Comparison of ENCODE assay signal across 2 cellular contexts in the genomic region with DNA sequence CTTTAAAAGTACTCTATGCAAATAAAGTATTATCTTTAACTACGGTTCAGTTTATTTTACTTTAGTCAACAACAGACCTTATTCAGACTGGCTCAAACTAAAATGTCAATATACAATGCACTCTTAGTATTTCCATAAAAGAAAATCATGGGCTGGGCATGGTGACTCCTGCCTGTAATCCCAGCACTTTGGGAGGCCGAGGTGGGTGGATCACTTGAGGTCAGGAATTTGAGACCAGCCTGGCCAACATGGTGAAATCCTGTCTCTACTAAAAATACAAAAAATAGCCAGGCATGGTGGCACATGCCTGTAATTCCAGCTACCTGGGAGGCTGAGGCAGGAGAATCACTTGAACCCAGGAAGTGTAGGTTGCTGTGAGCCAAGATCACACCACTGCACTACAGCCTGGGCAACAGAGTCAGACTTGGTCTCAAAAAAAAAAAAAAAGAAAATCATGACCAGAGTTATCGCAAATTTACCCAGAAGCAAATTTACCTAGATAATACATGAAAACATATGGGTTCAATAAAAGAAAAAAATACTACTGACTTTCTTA.
TF ChIP-seq lines count a peak whose summit lies in the region.
"Not testable (repeated sequence)": the region's sequence is repeated elsewhere in the genome, so short reads cannot be mapped to it uniquely, and the experiment has no call there.

No MANE protein-coding gene starts in this region.

TF ChIP-seq in K562, 482 proteins besides CTCF, POLR2A, EP300 and RAD21:
- 0 out of 2 replicates have a peak, but pooled peaks have one; percentile 66 for TF ChIP-seq LARP7 (IDR thresholded peaks at IDR 0.05)
- 0 out of 2 replicates have a peak, but pooled peaks have one; percentile 51 for TF ChIP-seq DMBX1 (CRISPR knock-in tag; IDR thresholded peaks at IDR 0.05; ENCODE audit: borderline replicate concordance)
- 0 out of 2 replicates have a peak, but pooled peaks have one; percentile 11 for TF ChIP-seq DPF2 (IDR thresholded peaks at IDR 0.05)
- 0 out of 2 replicates have a peak, but pooled peaks have one; percentile 11 for TF ChIP-seq SMARCA4 (IDR thresholded peaks at IDR 0.05)
- TF ChIP-seq HDAC1 (IDR thresholded peaks at IDR 0.05), result 0 out of 4 replicates have a peak, but pooled peaks of 1 of the 2 experiments have one; percentile 27

TF ChIP-seq in HepG2, 621 proteins besides CTCF, POLR2A, EP300 and RAD21:
- TF ChIP-seq CREM (IDR thresholded peaks at IDR 0.05), result peak; percentile 33; the same call in 1 of the 2 replicates
- TF ChIP-seq CREM (CRISPR knock-in tag; IDR thresholded peaks at IDR 0.05), result not testable (repeated sequence)
- TF ChIP-seq FOXA1 (IDR thresholded peaks at IDR 0.05), result peak; percentile 22; the same call in 1 of the 2 replicates
- TF ChIP-seq FOXA1 (CRISPR knock-in tag; IDR thresholded peaks at IDR 0.05), result 0 out of 2 replicates have a peak, but pooled peaks have one; percentile 19
TF ChIP-seq in HepG2: peak in this region for 2; not testable (repeated sequence) for 619.
